12 cellular contexts compared by ENCODE assay signal in genomic region chr7:32071466-32072091, GRCh38. TPM values are rescaled to one million over a fixed set of nuclear protein-coding genes. Genes with fewer than 3 reads are reported as not detected.
DNase-seq lines count a peak whose midpoint lies in the region; ATAC-seq and TF ChIP-seq lines count a peak whose summit lies in the region.
"Had no signal": no experiment of that assay in that cellular context is flagged by ENCODE, and none has a peak within 500 bp of the region (broad histone marks: within the 10 kb centered on the region; RNA-seq: fewer than 3 reads in every experiment).

No MANE protein-coding gene starts in this region.

- H3K27me3 ChIP-seq in ascending aorta: no peaks in the 10 kb centered on the region
- no peaks in the 10 kb centered on the region for H3K27me3 ChIP-seq in right cardiac atrium (ENCODE audit: control insufficient read depth, insufficient read depth)
- peaks cover 32% of the 10 kb centered on the region for H3K27me3 ChIP-seq in PC-9 (ENCODE audit: insufficient read depth, low read depth)
- H3K27me3 ChIP-seq: BLaER1 had no signal

- H3K27ac ChIP-seq in ascending aorta (no peak overlapping the region), right cardiac atrium (ENCODE audit: low read length) (peak overlapping the region; percentile 92), PC-9 (no peak overlapping the region)
- H3K27ac ChIP-seq: BLaER1 had no signal

- no TSS peak for BruUV-seq in PC-9 (replicated peaks; lab: Mats Ljungman, UMichigan)

- no peaks in the 10 kb centered on the region for H3F3A ChIP-seq in PC-9 (ENCODE audit: insufficient read depth, low read depth)

- no peak for TF ChIP-seq CTCF in AG09309 (IDR thresholded peaks at IDR 0.05; ENCODE audit: control insufficient read depth, insufficient read depth, low read depth, low read length, missing control alignments)
- no peak for TF ChIP-seq CTCF in ascending aorta (IDR thresholded peaks at IDR 0.05)
- TF ChIP-seq CTCF in retinal pigment epithelial cell (conservative IDR thresholded peaks at IDR 0.05; ENCODE audit: low read depth, low read length): no peak
- no peak for TF ChIP-seq CTCF in PC-9 (conservative IDR thresholded peaks at IDR 0.05)

- no peak overlapping the region for H2AFZ ChIP-seq in PC-9

- intact Hi-C loops in ascending aorta (cut with DNase I): no loop called here
- intact Hi-C loops in right cardiac atrium (cut with DNase I): loop anchor here in 3 of 4 donors (10.0 kb wide), 1 partner anchor 83 kb away; no protein-coding TSS in a partner anchor
- intact Hi-C loops in PC-9 (cut with micrococcal nuclease; ENCODE audit: unreplicated experiment): no loop called here

- H3K9me2 ChIP-seq in PC-9 (ENCODE audit: insufficient read depth): no peaks in the 10 kb centered on the region

- H3K9me3 ChIP-seq in ascending aorta (no peaks in the 10 kb centered on the region), right cardiac atrium (ENCODE audit: control insufficient read depth, low read length) (no peaks in the 10 kb centered on the region), PC-9 (ENCODE audit: insufficient read depth, low read depth) (no peaks in the 10 kb centered on the region)

- DNase-seq in AG09309 (ENCODE audit: low read depth) (no peak), ascending aorta (ENCODE audit: low spot score in 2 of 2) (no peak), right cardiac atrium (peak in 1 of 3 donors; percentile 29), retinal pigment epithelial cell (ENCODE audit: low read depth) (no peak), NCI-H524 (lab: John Stamatoyannopoulos, UW) (no peak), PC-9 (no peak), HK-2 (ENCODE audit: unreplicated experiment) (no peak)
- DNase-seq: activated gamma-delta T cell; effector CD8-positive, alpha-beta T cell; NCI-H2107 had no signal

- H3K36me3 ChIP-seq in ascending aorta (no peaks in the 10 kb centered on the region), PC-9 (ENCODE audit: low read depth) (no peaks in the 10 kb centered on the region)
- H3K36me3 ChIP-seq: BLaER1 had no signal

- no peaks in the 10 kb centered on the region for H3K79me2 ChIP-seq in PC-9 (ENCODE audit: low read depth)

- H3K4me1 ChIP-seq in ascending aorta (no peaks in the 10 kb centered on the region), right cardiac atrium (ENCODE audit: control insufficient read depth, insufficient read depth, low read length) (peaks cover 5% of the 10 kb centered on the region), PC-9 (replicated peaks; ENCODE audit: insufficient read depth) (no peaks in the 10 kb centered on the region)

- no peak overlapping the region for H3K4me2 ChIP-seq in PC-9
- H3K4me2 ChIP-seq: BLaER1 had no signal

- POLR2A ChIA-PET in PC-9 (lab: Charles Lee; ENCODE audit: unreplicated experiment): no interaction called here

- CTCF ChIA-PET in PC-9 (lab: Charles Lee): no interaction called here

- H3K4me3 ChIP-seq in AG09309 (ENCODE audit: control insufficient read depth, low read depth, low read length) (peak overlapping the region; percentile 41), ascending aorta (peak overlapping the region; percentile 47 to 61), right cardiac atrium (ENCODE audit: low read length) (peak overlapping the region; percentile 93), retinal pigment epithelial cell (ENCODE audit: low read length) (peak overlapping the region; percentile 72), PC-9 (no peak overlapping the region)
- H3K4me3 ChIP-seq: BLaER1 had no signal

- no peak for ATAC-seq in right cardiac atrium
- ATAC-seq in GM18868 (IDR thresholded peaks at IDR 0.05; ENCODE audit: unreplicated experiment): no peak

- H4K20me1 ChIP-seq in PC-9 (ENCODE audit: insufficient read depth): no peaks in the 10 kb centered on the region
- H4K20me1 ChIP-seq: BLaER1 had no signal

- 45% methylated on average over 6 of the region's 6 CpGs for WGBS in right cardiac atrium

RNA-seq across cellular contexts. Expression of gene PDE1C, which starts 1.4 kb away (rescaled TPM):
- total RNA-seq in ascending aorta (1.4 TPM), right cardiac atrium (10 to 100 TPM; 89.8 to 94.4 (median 91.7) TPM), PC-9 (2021) (1.7 and 2.1 TPM in 2 replicates)
- polyA plus RNA-seq in right cardiac atrium: 23.2 TPM

Comparison
In these comparisons a context has a peak if more than half of its experiments do, and no peak if none do; other contexts are left out.
1. RNA of gene PDE1C, which starts 1.4 kb away (total RNA-seq): 89.8 to 94.4 TPM in right cardiac atrium; 1.7 to 2.1 TPM in PC-9 and 1.4 TPM in ascending aorta (single experiment); every median in the first group is over 10 times any median in the second.
2. intact Hi-C loops: an anchor here in right cardiac atrium (10.0 kb wide); none called in ascending aorta and PC-9.